ENCODE assay signal across 8 cellular contexts in genomic region chr7:124930173-124930623, GRCh38. TPM values are rescaled to one million over a fixed set of nuclear protein-coding genes. Genes with fewer than 3 reads are reported as not detected.
DNase-seq lines count a peak whose midpoint lies in the region; ATAC-seq and TF ChIP-seq lines count a peak whose summit lies in the region.

No MANE protein-coding gene starts in this region.

- CTCF ChIA-PET in Panc1 (lab: Charles Lee), result no interaction called here

- intact Hi-C loops in Panc1 (cut with micrococcal nuclease; ENCODE audit: unreplicated experiment), result no loop called here
- intact Hi-C loops in gastrocnemius medialis (cut with DNase I; ENCODE audit: low total_unique reads), result no loop called here

- H3K27me3 ChIP-seq in Panc1 (ENCODE audit: control insufficient read depth, insufficient read depth, low read length) (no peaks in the 10 kb centered on the region), esophagus (ENCODE audit: control insufficient read depth in 1 of 2, insufficient read depth in 2 of 2, low read length in 2 of 2) (no peaks in the 10 kb centered on the region), gastrocnemius medialis (no peaks in the 10 kb centered on the region)

- in situ Hi-C loops in Panc1 (cut with HindIII; ENCODE audit: low pct_unique_long_range_greater_than_20kb, low sequenced_read_pairs) (no loop called here), gastrocnemius medialis (cut with MboI; ENCODE audit: low sequenced_read_pairs in 4 of 4) (loop anchor here in 1 of 4 donors (25.0 kb wide), 1 partner anchor 1193 kb away; the partner anchor contains the start of gene WASL)

- peak overlapping the region; percentile 95 for H3K4me3 ChIP-seq in Panc1 (ENCODE audit: low read depth in 2 of 2, low read length in 2 of 2)
- H3K4me3 ChIP-seq in esophagus (ENCODE audit: low read depth in 1 of 2, low read length in 2 of 2), result peak overlapping the region; percentile 53 to 67
- H3K4me3 ChIP-seq in gastrocnemius medialis, result peak overlapping the region; percentile 84 to 86 (median 84)

- H3K36me3 ChIP-seq in Panc1 (ENCODE audit: control insufficient read depth, insufficient read depth, low read length) (no peaks in the 10 kb centered on the region; the same call in 1 of the 2 replicates), esophagus (ENCODE audit: control insufficient read depth in 2 of 2, insufficient read depth in 2 of 2, low read length in 1 of 2) (no peaks in the 10 kb centered on the region), gastrocnemius medialis (no peaks in the 10 kb centered on the region)

- H3K27ac ChIP-seq in Panc1 (ENCODE audit: low read length) (peak overlapping the region; percentile 95), esophagus (ENCODE audit: low read depth in 2 of 2, low read length in 1 of 2) (peak overlapping the region; percentile 10 to 17), gastrocnemius medialis (peak overlapping the region; percentile 88 to 93 (median 90))

- H3K9me3 ChIP-seq in Panc1 (ENCODE audit: control insufficient read depth, insufficient read depth, low read depth, low read length) (no peaks in the 10 kb centered on the region), esophagus (ENCODE audit: control insufficient read depth in 2 of 2, insufficient read depth in 1 of 2, low read depth in 1 of 2, low read length in 1 of 2) (no peaks in the 10 kb centered on the region), gastrocnemius medialis (no peaks in the 10 kb centered on the region)

- DNase-seq in Panc1 (ENCODE audit: low read depth, low spot score), result no peak
- no peak for DNase-seq in gastrocnemius medialis
- no peak for DNase-seq in T1000 (lab: John Stamatoyannopoulos, UW)
- no peak for DNase-seq in pons (ENCODE audit: low spot score)
- DNase-seq in LoVo (ENCODE audit: low spot score), result no peak
- DNase-seq in NCI-H1436 (lab: John Stamatoyannopoulos, UW), result no peak

- peaks cover 8% of the 10 kb centered on the region for H3K4me1 ChIP-seq in Panc1 (ENCODE audit: control insufficient read depth, insufficient read depth, low read length)
- no peaks in the 10 kb centered on the region for H3K4me1 ChIP-seq in esophagus (ENCODE audit: control insufficient read depth in 2 of 2, insufficient read depth in 2 of 2, low read length in 1 of 2)
- peaks cover 11 to 20% of the 10 kb centered on the region in 2 donors for H3K4me1 ChIP-seq in gastrocnemius medialis

- TF ChIP-seq CTCF in Panc1 (IDR thresholded peaks at IDR 0.05) (no peak), gastrocnemius medialis (IDR thresholded peaks at IDR 0.05 in 4 of 5, conservative IDR thresholded peaks at IDR 0.05 in 1 of 5) (no peak)

- BruUV-seq in Panc1 (replicated peaks; lab: Mats Ljungman, UMichigan), result no TSS peak

- WGBS in esophagus, 2 donors, result 4 to 6% methylated on average over 1 of the region's 1 CpG

- ATAC-seq in GM18858 (IDR thresholded peaks at IDR 0.05; ENCODE audit: unreplicated experiment) (peak; percentile 3), Panc1 (no peak), gastrocnemius medialis (no peak)

- POLR2A ChIA-PET in Panc1 (lab: Charles Lee), result no interaction called here

- TF ChIP-seq POLR2A in gastrocnemius medialis (IDR thresholded peaks at IDR 0.05), result no peak

RNA-seq across cellular contexts. Expression of gene POT1, which starts 0.6 kb away (rescaled TPM):
- total RNA-seq in Panc1 (2021; ENCODE audit: unreplicated experiment) (20.9 TPM), gastrocnemius medialis (10 to 100 TPM in 2 of 4 donors, 1 to 10 TPM in 2; 5.1 to 20.3 (median 10.4) TPM)
- 11.0 TPM for polyA plus RNA-seq in Panc1 (2012; ENCODE audit: insufficient read length)
- polyA plus RNA-seq in esophagus, result 1 to 10 TPM; 2.8 to 4.3 TPM

Comparison
In these comparisons a context has a peak if more than half of its experiments do, and no peak if none do; other contexts are left out.
1. H3K27ac ChIP-seq: peak in every context shown above with its lines; median percentile 95 in Panc1; 90 in gastrocnemius medialis; 14 in esophagus.